25 cellular contexts compared by ENCODE assay signal in genomic region chr5:122715095-122715494, GRCh38. TPM values are rescaled to one million over a fixed set of nuclear protein-coding genes. Genes with fewer than 3 reads are reported as not detected.
DNase-seq lines count a peak whose midpoint lies in the region; ATAC-seq and TF ChIP-seq lines count a peak whose summit lies in the region.
"Had no signal": no experiment of that assay in that cellular context is flagged by ENCODE, and none has a peak within 500 bp of the region (broad histone marks: within the 10 kb centered on the region; RNA-seq: fewer than 3 reads in every experiment).

No MANE protein-coding gene starts in this region.

- H3K4ac ChIP-seq in mesenchymal stem cell (ENCODE audit: low read depth in 1 of 2, low read length in 2 of 2): no peak overlapping the region

- no peak overlapping the region for H3K27ac Mint-ChIP-seq in activated naive CD4-positive, alpha-beta T cell treated with anti-CD3 and anti-CD28 coated beads, Interleukin-2, amount 10 ng/mL, durations not matched to agents 7 days and 5 days
- no peak overlapping the region for H3K27ac Mint-ChIP-seq in T-cell
- H3K27ac Mint-ChIP-seq: activated naive CD4-positive, alpha-beta T cell treated with anti-CD3 and anti-CD28 coated beads for 36 hours; CD8-positive, alpha-beta memory T cell; IgD-negative memory B cell; immature natural killer cell; stimulated activated memory B cell treated with anti-CD40 and anti-IgM and Interleukin-4, amounts not matched to agents 10 μg/mL and 1 μg/mL and 100 μg/mL, for 72 hours had no signal

- H3K4me3 ChIP-seq in A673 (ENCODE audit: low read depth, low read length, poor library complexity, severe bottlenecking) (no peak overlapping the region), cardiac fibroblast (replicated peaks in 1 of 2; ENCODE audit: low read depth in 2 of 2, low read length in 2 of 2) (no peak overlapping the region), mesenchymal stem cell (ENCODE audit: insufficient read depth in 1 of 2, low read depth in 1 of 2, low read length in 2 of 2) (no peak overlapping the region)
- H3K4me3 ChIP-seq: A549, cardiac muscle cell, spleen, tibial nerve had no signal

- H3K27me3 ChIP-seq in A673 (replicated peaks; ENCODE audit: insufficient read depth, low read depth, low read length, poor library complexity): no peaks in the 10 kb centered on the region
- no peaks in the 10 kb centered on the region for H3K27me3 ChIP-seq in mesenchymal stem cell (ENCODE audit: control insufficient read depth in 1 of 2, insufficient read depth in 1 of 2, low read length in 2 of 2)
- H3K27me3 ChIP-seq: cardiac muscle cell, tibial nerve had no signal

- no peak overlapping the region for H2AFZ ChIP-seq in mesenchymal stem cell (ENCODE audit: low read depth, low read length)

- no peak for ATAC-seq in T-cell (replicated peaks in 1 of 4)
- ATAC-seq: HCT116; stimulated activated memory B cell treated with anti-CD40 and anti-IgM and Interleukin-4, amounts not matched to agents 10 μg/mL and 1 μg/mL and 100 μg/mL, for 72 hours had no signal

- peak overlapping the region; percentile 53 for H3K9ac ChIP-seq in mesenchymal stem cell (ENCODE audit: low read length)

- no peak overlapping the region for H2BK5ac ChIP-seq in mesenchymal stem cell (ENCODE audit: low read depth, low read length, poor library complexity, severe bottlenecking)

- H3K9me3 Mint-ChIP-seq in activated naive CD4-positive, alpha-beta T cell treated with anti-CD3 and anti-CD28 coated beads, Interleukin-2, amount 10 ng/mL, durations not matched to agents 7 days and 5 days: no peaks in the 10 kb centered on the region
- H3K9me3 Mint-ChIP-seq in T-cell: no peaks in the 10 kb centered on the region
- H3K9me3 Mint-ChIP-seq: activated naive CD4-positive, alpha-beta T cell treated with anti-CD3 and anti-CD28 coated beads for 36 hours; IgD-negative memory B cell; immature natural killer cell; stimulated activated memory B cell treated with anti-CD40 and anti-IgM and Interleukin-4, amounts not matched to agents 10 μg/mL and 1 μg/mL and 100 μg/mL, for 72 hours had no signal

- no peak overlapping the region for H2BK15ac ChIP-seq in mesenchymal stem cell (ENCODE audit: low read depth, poor library complexity, severe bottlenecking)

- 61% methylated on average over 1 of the region's 1 CpG for WGBS in mesenchymal stem cell

- H2BK120ac ChIP-seq in mesenchymal stem cell (ENCODE audit: low read depth, low read length): no peak overlapping the region

- H3K4me3 Mint-ChIP-seq in activated naive CD4-positive, alpha-beta T cell treated with anti-CD3 and anti-CD28 coated beads, Interleukin-2, amount 10 ng/mL, durations not matched to agents 7 days and 5 days: no peak overlapping the region
- H3K4me3 Mint-ChIP-seq in T-cell: no peak overlapping the region
- H3K4me3 Mint-ChIP-seq: activated naive CD4-positive, alpha-beta T cell treated with anti-CD3 and anti-CD28 coated beads for 36 hours; CD8-positive, alpha-beta memory T cell; immature natural killer cell; stimulated activated memory B cell treated with anti-CD40 and anti-IgM and Interleukin-4, amounts not matched to agents 10 μg/mL and 1 μg/mL and 100 μg/mL, for 72 hours had no signal

- BruUV-seq in A673 (replicated peaks; lab: Mats Ljungman, UMichigan): no TSS peak

- H2AK5ac ChIP-seq in mesenchymal stem cell (ENCODE audit: low read length, severe bottlenecking): no peak overlapping the region

- H3K27ac ChIP-seq in A673 (ENCODE audit: low read depth, low read length, poor library complexity, severe bottlenecking): no peak overlapping the region
- H3K27ac ChIP-seq in mesenchymal stem cell (ENCODE audit: low read length, poor library complexity, severe bottlenecking): no peak overlapping the region
- H3K27ac ChIP-seq in RWPE1: no peak overlapping the region
- H3K27ac ChIP-seq: A549, cardiac muscle cell, spleen, tibial nerve had no signal

- no peak overlapping the region for H4K91ac ChIP-seq in mesenchymal stem cell (ENCODE audit: low read length)

- CTCF ChIA-PET in A673 (lab: Charles Lee): no interaction called here
- CTCF ChIA-PET in RWPE1 (lab: Yijun Ruan, JAX): interaction anchor here (0.7 to 1.8 kb wide), 3 partner anchors 11 to 32 kb away, joined by 3 to 7 read pairs (median 5); no protein-coding TSS in a partner anchor
- CTCF ChIA-PET in activated naive CD4-positive, alpha-beta T cell treated with anti-CD3 and anti-CD28 coated beads, Interleukin-2, amount 10 ng/mL, durations not matched to agents 7 days and 5 days (lab: Charles Lee): interaction anchor here (2.5 kb wide), 1 partner anchor 11 kb away, joined by 6 read pairs; no protein-coding TSS in a partner anchor
- CTCF ChIA-PET in T-cell (lab: Charles Lee): interaction anchor here in 1 of 2 donors (1.3 kb wide), 1 partner anchor 11 kb away, joined by 4 read pairs; no protein-coding TSS in a partner anchor

- H3K23ac ChIP-seq in mesenchymal stem cell (ENCODE audit: low read length in 2 of 2): no peak overlapping the region

- H3K4me2 ChIP-seq in mesenchymal stem cell (ENCODE audit: low read length, poor library complexity, severe bottlenecking): no peak overlapping the region
- H3K4me2 ChIP-seq: A549 had no signal

- H3K36me3 Mint-ChIP-seq in activated naive CD4-positive, alpha-beta T cell treated with anti-CD3 and anti-CD28 coated beads, Interleukin-2, amount 10 ng/mL, durations not matched to agents 7 days and 5 days: no peaks in the 10 kb centered on the region
- H3K36me3 Mint-ChIP-seq in T-cell: no peaks in the 10 kb centered on the region
- H3K36me3 Mint-ChIP-seq: IgD-negative memory B cell; immature natural killer cell; stimulated activated memory B cell treated with anti-CD40 and anti-IgM and Interleukin-4, amounts not matched to agents 10 μg/mL and 1 μg/mL and 100 μg/mL, for 72 hours had no signal

- H3K4me1 Mint-ChIP-seq in activated naive CD4-positive, alpha-beta T cell treated with anti-CD3 and anti-CD28 coated beads, Interleukin-2, amount 10 ng/mL, durations not matched to agents 7 days and 5 days: no peaks in the 10 kb centered on the region
- H3K4me1 Mint-ChIP-seq in T-cell: no peaks in the 10 kb centered on the region
- H3K4me1 Mint-ChIP-seq: CD8-positive, alpha-beta memory T cell; immature natural killer cell had no signal

- H3K9me3 ChIP-seq in A673 (ENCODE audit: low read depth, low read length, poor library complexity, severe bottlenecking) (no peaks in the 10 kb centered on the region), mesenchymal stem cell (ENCODE audit: control insufficient read depth, low read length) (no peaks in the 10 kb centered on the region)
- H3K9me3 ChIP-seq: A549, spleen, tibial nerve had no signal

- H3K79me1 ChIP-seq in mesenchymal stem cell (replicated peaks; ENCODE audit: low read length, poor library complexity, severe bottlenecking): no peaks in the 10 kb centered on the region

- intact Hi-C loops in A673 (cut with micrococcal nuclease; ENCODE audit: unreplicated experiment): no loop called here

- H3K27me3 Mint-ChIP-seq in activated naive CD4-positive, alpha-beta T cell treated with anti-CD3 and anti-CD28 coated beads, Interleukin-2, amount 10 ng/mL, durations not matched to agents 7 days and 5 days: no peaks in the 10 kb centered on the region
- peaks cover 12 to 21% of the 10 kb centered on the region in 2 donors for H3K27me3 Mint-ChIP-seq in T-cell
- H3K27me3 Mint-ChIP-seq: IgD-negative memory B cell; stimulated activated memory B cell treated with anti-CD40 and anti-IgM and Interleukin-4, amounts not matched to agents 10 μg/mL and 1 μg/mL and 100 μg/mL, for 72 hours had no signal

- POLR2A ChIA-PET in A673 (lab: Charles Lee; ENCODE audit: low non-redundant PET) (no interaction called here), RWPE1 (lab: Yijun Ruan, JAX; ENCODE audit: low non-redundant PET) (no interaction called here), T-cell (lab: Charles Lee) (no interaction called here)

- H3K4me1 ChIP-seq in A673 (ENCODE audit: insufficient read depth, low read length, poor library complexity, severe bottlenecking) (peaks cover 10% of the 10 kb centered on the region), mesenchymal stem cell (ENCODE audit: control insufficient read depth, insufficient read depth, low read depth, low read length) (no peaks in the 10 kb centered on the region)
- H3K4me1 ChIP-seq: A549, spleen, tibial nerve had no signal

- DNase-seq in A673 (ENCODE audit: low spot score) (peak; percentile 19), HS-5 (ENCODE audit: low read depth) (peak; percentile 25), cardiac fibroblast (ENCODE audit: low read depth in 2 of 2) (peak; percentile 50 to 55), mesenchymal stem cell (peak; percentile 21), RWPE1 (ENCODE audit: low spot score) (no peak), T-cell (no peak), NK-92 (lab: John Stamatoyannopoulos, UW; ENCODE audit: unreplicated experiment) (no peak)
- DNase-seq in activated naive CD4-positive, alpha-beta T cell treated with anti-CD3 and anti-CD28 coated beads, Interleukin-2, amount 10 ng/mL, durations not matched to agents 7 days and 5 days: no peak
- DNase-seq: activated CD4-positive, alpha-beta T cell treated with anti-CD3 and anti-CD28 coated beads for 4 hours; activated naive CD4-positive, alpha-beta T cell treated with anti-CD3 and anti-CD28 coated beads for 36 hours; CD8-positive, alpha-beta memory T cell; effector CD8-positive, alpha-beta T cell; immature natural killer cell; NCI-H1092 treated with DMSO at 0.1 percent for 48 hours; NCI-H2171; occipital lobe; Right ventricle myocardium superior; spleen; T-helper 9 cell had no signal

- TF ChIP-seq CTCF in A673 (conservative IDR thresholded peaks at IDR 0.05; ENCODE audit: low read depth, low read length) (no peak), cardiac fibroblast (IDR thresholded peaks at IDR 0.05; ENCODE audit: low read depth, low read length) (no peak), RWPE1 (conservative IDR thresholded peaks at IDR 0.05; ENCODE audit: low read depth) (no peak)

- H4K8ac ChIP-seq in mesenchymal stem cell (ENCODE audit: low read length): no peak overlapping the region

- H3K36me3 ChIP-seq in A673 (ENCODE audit: insufficient read depth, low read length, poor library complexity, severe bottlenecking) (no peaks in the 10 kb centered on the region), mesenchymal stem cell (ENCODE audit: control insufficient read depth in 1 of 2, insufficient read depth in 2 of 2, low read depth in 1 of 2, low read length in 2 of 2) (no peaks in the 10 kb centered on the region)
- H3K36me3 ChIP-seq: cardiac muscle cell, spleen, tibial nerve had no signal

- H2BK12ac ChIP-seq in mesenchymal stem cell (ENCODE audit: low read length in 2 of 2): no peak overlapping the region

- H3K18ac ChIP-seq in mesenchymal stem cell (ENCODE audit: low read depth in 1 of 2, low read length in 2 of 2): no peak overlapping the region

- H3K14ac ChIP-seq in mesenchymal stem cell (ENCODE audit: low read length in 2 of 2): no peak overlapping the region

RNA-seq across cellular contexts. Expression of gene SNX2, which starts 59.8 kb away (rescaled TPM):
- total RNA-seq in A673 (2021) (64.3 and 67.9 TPM in 2 replicates), T-cell (10 to 100 TPM; 41.8 to 56.3 (median 47.8) TPM)
- polyA plus RNA-seq in mesenchymal stem cell (2013, experiment 1 of 2): 51.4 TPM
- polyA plus RNA-seq in mesenchymal stem cell (2013, experiment 2 of 2): 53.4 TPM

Comparison
In these comparisons a context has a peak if more than half of its experiments do, and no peak if none do; other contexts are left out.
1. DNase-seq: peak in A673 (single experiment), HS-5 (single experiment), cardiac fibroblast (2 of 2) and mesenchymal stem cell (single experiment); none in RWPE1 (single experiment), activated naive CD4-positive, alpha-beta T cell treated with anti-CD3 and anti-CD28 coated beads, Interleukin-2, amount 10 ng/mL, durations not matched to agents 7 days and 5 days (single experiment), T-cell (0 of 34) and NK-92 (single experiment).